In the genomic region with DNA sequence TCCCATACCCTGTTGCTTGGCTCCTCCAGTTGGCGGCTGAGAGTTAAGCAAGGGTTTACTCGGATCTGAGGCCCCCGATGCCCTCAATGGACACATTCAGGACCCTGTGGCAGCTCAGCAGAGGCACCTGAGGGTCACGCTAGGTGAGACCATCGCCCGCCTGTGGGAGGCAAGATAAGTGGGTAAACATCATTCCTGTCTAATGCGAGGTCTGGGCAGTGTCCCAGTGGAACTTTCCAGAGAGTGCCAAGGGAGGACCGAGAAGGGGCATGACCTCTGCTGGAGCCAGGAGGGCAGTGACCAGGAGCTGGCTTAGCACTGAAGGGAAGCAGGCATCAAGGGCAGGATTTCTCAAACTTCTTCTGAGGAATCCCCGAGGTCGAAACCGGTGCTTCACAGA, we compare ENCODE assay signal across 19 cellular contexts.
DNase-seq lines count a peak whose midpoint lies in the region; ATAC-seq and TF ChIP-seq lines count a peak whose summit lies in the region.
"Had no signal": no experiment of that assay in that cellular context is flagged by ENCODE, and none has a peak within 500 bp of the region (broad histone marks: within the 10 kb centered on the region; RNA-seq: fewer than 3 reads in every experiment).

No MANE protein-coding gene starts in this region.

- no peaks in the 10 kb centered on the region for H3K9me3 Mint-ChIP-seq in activated T-cell treated with anti-CD3 and anti-CD28 coated beads, Interleukin-2, amount 50 U/mL, for 24 hours
- no peaks in the 10 kb centered on the region for H3K9me3 Mint-ChIP-seq in natural killer cell treated with Interleukin-12 subunit alpha and Interleukin-12 subunit beta and Interleukin-15 and Interleukin-18, amount 100 ng/mL, for 72 hours
- H3K9me3 Mint-ChIP-seq: CD4-positive, alpha-beta T cell had no signal

- TF ChIP-seq CTCF in left ventricle myocardium inferior (IDR thresholded peaks at IDR 0.05; ENCODE audit: borderline replicate concordance) (no peak), gastrocnemius medialis (IDR thresholded peaks at IDR 0.05 in 4 of 5, conservative IDR thresholded peaks at IDR 0.05 in 1 of 5) (no peak)

- H3K4me3 ChIP-seq in left ventricle myocardium inferior (no peak overlapping the region), gastrocnemius medialis (no peak overlapping the region)
- H3K4me3 ChIP-seq: A549; BLaER1 treated with 17β-estradiol and CSF1 and Interleukin-3, amounts not matched to agents 10 nM and 100 nM; MG63; PC-9 had no signal

- H3K4me1 ChIP-seq in left ventricle myocardium inferior (peaks cover 13% of the 10 kb centered on the region), gastrocnemius medialis (peaks cover 19 to 21% of the 10 kb centered on the region in 2 donors)
- H3K4me1 ChIP-seq: BLaER1 treated with 17β-estradiol and CSF1 and Interleukin-3, amounts not matched to agents 10 nM and 100 nM had no signal

- ATAC-seq in Right ventricle myocardium superior (ENCODE audit: poor library complexity) (peak; percentile 84), gastrocnemius medialis (peak; percentile 41 to 53), HG02642 (IDR thresholded peaks at IDR 0.05; ENCODE audit: poor library complexity, unreplicated experiment) (no peak)
- no peak for ATAC-seq in natural killer cell treated with Interleukin-12 subunit alpha and Interleukin-12 subunit beta and Interleukin-15 and Interleukin-18, amount 100 ng/mL, for 72 hours
- ATAC-seq: A549 had no signal

- in situ Hi-C loops in gastrocnemius medialis (cut with MboI; ENCODE audit: low sequenced_read_pairs in 4 of 4): no loop called here

- no peaks in the 10 kb centered on the region for H3K9me3 ChIP-seq in left ventricle myocardium inferior (replicated peaks)
- H3K9me3 ChIP-seq in gastrocnemius medialis: no peaks in the 10 kb centered on the region
- H3K9me3 ChIP-seq: A549; BLaER1 treated with 17β-estradiol and CSF1 and Interleukin-3, amounts not matched to agents 10 nM and 100 nM had no signal

- DNase-seq in Right ventricle myocardium superior: peak; percentile 67
- peak; percentile 58 for DNase-seq in left ventricle myocardium inferior
- peak; percentile 27 for DNase-seq in medulla oblongata (ENCODE audit: extremely low spot score)
- peak in 1 of 2 donors; percentile 50 for DNase-seq in gastrocnemius medialis
- no peak for DNase-seq in activated T-cell treated with anti-CD3 and anti-CD28 coated beads, Interleukin-2, amount 50 U/mL, for 24 hours
- no peak for DNase-seq in natural killer cell treated with Interleukin-12 subunit alpha and Interleukin-12 subunit beta and Interleukin-15 and Interleukin-18, amount 100 ng/mL, for 72 hours (ENCODE audit: low spot score)
- DNase-seq: AML-193; CD4-positive, alpha-beta T cell; MG63; NCI-H1105 treated with DMSO at 0.1 percent for 48 hours; NCI-H146; NCI-H2029; NCI-H2227 treated with DMSO at 0.1 percent for 48 hours; NCI-H526 treated with DMSO at 0.1 percent for 48 hours; PC-9; SHP77 treated with DMSO at 0.1 percent for 48 hours had no signal

- no peak for TF ChIP-seq POLR2A in gastrocnemius medialis (IDR thresholded peaks at IDR 0.05)

- no peaks in the 10 kb centered on the region for H3K36me3 Mint-ChIP-seq in activated T-cell treated with anti-CD3 and anti-CD28 coated beads, Interleukin-2, amount 50 U/mL, for 24 hours (ENCODE audit: low read depth)
- no peaks in the 10 kb centered on the region for H3K36me3 Mint-ChIP-seq in natural killer cell treated with Interleukin-12 subunit alpha and Interleukin-12 subunit beta and Interleukin-15 and Interleukin-18, amount 100 ng/mL, for 72 hours

- intact Hi-C loops in Right ventricle myocardium superior (cut with DNase I): no loop called here
- intact Hi-C loops in left ventricle myocardium inferior (cut with micrococcal nuclease): no loop called here
- intact Hi-C loops in gastrocnemius medialis (cut with DNase I; ENCODE audit: low total_unique reads): no loop called here

- H3K27me3 Mint-ChIP-seq in activated T-cell treated with anti-CD3 and anti-CD28 coated beads, Interleukin-2, amount 50 U/mL, for 24 hours: no peaks in the 10 kb centered on the region
- no peaks in the 10 kb centered on the region for H3K27me3 Mint-ChIP-seq in natural killer cell treated with Interleukin-12 subunit alpha and Interleukin-12 subunit beta and Interleukin-15 and Interleukin-18, amount 100 ng/mL, for 72 hours
- H3K27me3 Mint-ChIP-seq: CD4-positive, alpha-beta T cell had no signal

- no peak overlapping the region for H3K27ac Mint-ChIP-seq in activated T-cell treated with anti-CD3 and anti-CD28 coated beads, Interleukin-2, amount 50 U/mL, for 24 hours
- H3K27ac Mint-ChIP-seq in natural killer cell treated with Interleukin-12 subunit alpha and Interleukin-12 subunit beta and Interleukin-15 and Interleukin-18, amount 100 ng/mL, for 72 hours: no peak overlapping the region
- H3K27ac Mint-ChIP-seq: CD4-positive, alpha-beta T cell had no signal

- H3K4me3 Mint-ChIP-seq in activated T-cell treated with anti-CD3 and anti-CD28 coated beads, Interleukin-2, amount 50 U/mL, for 24 hours: no peak overlapping the region
- no peak overlapping the region for H3K4me3 Mint-ChIP-seq in natural killer cell treated with Interleukin-12 subunit alpha and Interleukin-12 subunit beta and Interleukin-15 and Interleukin-18, amount 100 ng/mL, for 72 hours
- H3K4me3 Mint-ChIP-seq: CD4-positive, alpha-beta T cell had no signal

- no peaks in the 10 kb centered on the region for H3K4me1 Mint-ChIP-seq in activated T-cell treated with anti-CD3 and anti-CD28 coated beads, Interleukin-2, amount 50 U/mL, for 24 hours (ENCODE audit: low read depth)
- H3K4me1 Mint-ChIP-seq in natural killer cell treated with Interleukin-12 subunit alpha and Interleukin-12 subunit beta and Interleukin-15 and Interleukin-18, amount 100 ng/mL, for 72 hours (ENCODE audit: low read depth in 2 of 2): no peaks in the 10 kb centered on the region

- H3K36me3 ChIP-seq in left ventricle myocardium inferior (no peaks in the 10 kb centered on the region), gastrocnemius medialis (no peaks in the 10 kb centered on the region)
- H3K36me3 ChIP-seq: BLaER1 treated with 17β-estradiol and CSF1 and Interleukin-3, amounts not matched to agents 10 nM and 100 nM; MG63 had no signal

- H3K27ac ChIP-seq in left ventricle myocardium inferior (replicated peaks) (peak overlapping the region; percentile 65), gastrocnemius medialis (peak overlapping the region in 2 of 4 donors; percentile 39 to 40)
- H3K27ac ChIP-seq: A549; BLaER1 treated with 17β-estradiol and CSF1 and Interleukin-3, amounts not matched to agents 10 nM and 100 nM; PC-9 had no signal

- H3K27me3 ChIP-seq in left ventricle myocardium inferior (ENCODE audit: low read depth): no peaks in the 10 kb centered on the region
- H3K27me3 ChIP-seq in gastrocnemius medialis: no peaks in the 10 kb centered on the region
- H3K27me3 ChIP-seq: BLaER1 treated with 17β-estradiol and CSF1 and Interleukin-3, amounts not matched to agents 10 nM and 100 nM; MG63 had no signal

Comparison
In these comparisons a context has a peak if more than half of its experiments do, and no peak if none do; other contexts are left out.
1. ATAC-seq: peak in Right ventricle myocardium superior (single experiment) and gastrocnemius medialis (2 of 2); none in natural killer cell treated with Interleukin-12 subunit alpha and Interleukin-12 subunit beta and Interleukin-15 and Interleukin-18, amount 100 ng/mL, for 72 hours (0 of 2) and HG02642 (single experiment).
2. DNase-seq: peak in Right ventricle myocardium superior (single experiment), left ventricle myocardium inferior (single experiment) and medulla oblongata (single experiment); none in activated T-cell treated with anti-CD3 and anti-CD28 coated beads, Interleukin-2, amount 50 U/mL, for 24 hours (single experiment) and natural killer cell treated with Interleukin-12 subunit alpha and Interleukin-12 subunit beta and Interleukin-15 and Interleukin-18, amount 100 ng/mL, for 72 hours (single experiment).